Comparison of ENCODE assay signal across 8 cellular contexts in the genomic region with DNA sequence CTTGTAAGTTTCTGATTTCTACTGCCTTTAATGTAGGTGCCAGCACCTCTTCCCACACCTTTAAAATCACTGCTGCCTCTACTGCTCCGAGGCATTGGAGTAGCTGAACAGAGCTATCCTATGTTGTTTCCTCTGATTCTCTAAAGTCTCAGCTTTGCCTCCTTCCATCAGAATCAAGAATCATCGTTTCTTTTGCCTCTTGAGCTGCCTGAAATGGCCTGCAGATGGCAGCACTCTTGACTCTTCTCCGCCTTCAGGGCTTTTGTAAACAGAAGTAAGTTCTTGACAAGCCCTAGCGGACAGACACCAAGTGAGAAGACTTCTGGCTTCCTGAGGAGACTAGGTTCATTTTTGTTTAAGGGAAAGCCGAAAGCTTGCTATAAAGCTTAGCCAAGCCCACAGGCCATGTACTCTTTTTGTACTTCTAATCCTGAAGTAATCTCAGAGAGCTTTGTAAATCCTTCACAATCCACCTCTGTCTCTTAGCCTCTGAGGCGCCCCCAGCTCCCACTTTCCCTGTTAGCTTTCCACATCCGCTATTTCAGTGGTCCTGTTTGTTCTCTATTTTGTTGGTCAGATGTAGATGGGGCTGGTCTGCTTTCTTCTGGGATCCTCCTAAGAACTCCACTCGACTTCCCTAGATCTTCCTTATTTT. TPM values are rescaled to one million over a fixed set of nuclear protein-coding genes. Genes with fewer than 3 reads are reported as not detected.
DNase-seq lines count a peak whose midpoint lies in the region; ATAC-seq, FAIRE-seq and TF ChIP-seq lines count a peak whose summit lies in the region.

No MANE protein-coding gene starts in this region.

- H3K36me3 ChIP-seq in adrenal gland (replicated peaks in 1 of 2), result no peaks in the 10 kb centered on the region
- H3K36me3 ChIP-seq in smooth muscle cell (ENCODE audit: low read depth), result no peaks in the 10 kb centered on the region

- intact Hi-C loops in adrenal gland (cut with DNase I) (no loop called here), right cardiac atrium (cut with DNase I) (no loop called here)

- DNase-seq in SW480 (ENCODE audit: low spot score), result peak; percentile 9
- DNase-seq in adrenal gland, result peak; percentile 25 to 81 (median 40)
- DNase-seq in right cardiac atrium, result peak; percentile 49 to 83 (median 71)
- DNase-seq in smooth muscle cell (lab: John Stamatoyannopoulos, UW; ENCODE audit: unreplicated experiment), result peak; percentile 4
- DNase-seq in 8988T, result no peak

- H2AFZ ChIP-seq in smooth muscle cell (ENCODE audit: low read depth), result no peak overlapping the region

- TF ChIP-seq RAD21 in Ishikawa (IDR thresholded peaks at IDR 0.05; ENCODE audit: low read depth), result peak; percentile 35; the same call in 1 of the 2 replicates

- peaks cover 5% of the 10 kb centered on the region for H3F3A ChIP-seq in smooth muscle cell (ENCODE audit: low read depth)

- H3K9me3 ChIP-seq in adrenal gland (replicated peaks in 1 of 3) (peaks cover 0 to 4% (median 0%) of the 10 kb centered on the region in 3 donors), right cardiac atrium (ENCODE audit: control insufficient read depth, low read length) (no peaks in the 10 kb centered on the region), smooth muscle cell (replicated peaks; ENCODE audit: low read depth) (no peaks in the 10 kb centered on the region)

- H3K27ac ChIP-seq in adrenal gland (no peak overlapping the region), right cardiac atrium (ENCODE audit: low read length) (no peak overlapping the region), smooth muscle cell (ENCODE audit: low read depth) (peak overlapping the region; percentile 22)

- ATAC-seq in GM21529 (IDR thresholded peaks at IDR 0.05; ENCODE audit: unreplicated experiment) (peak; percentile 98), right cardiac atrium (peak; percentile 71 to 81)

- H3K9ac ChIP-seq in smooth muscle cell (ENCODE audit: low read depth), result no peak overlapping the region

- H3K79me2 ChIP-seq in smooth muscle cell (ENCODE audit: low read depth), result no peaks in the 10 kb centered on the region

- H3K4me3 ChIP-seq in adrenal gland (no peak overlapping the region), right cardiac atrium (ENCODE audit: low read length) (no peak overlapping the region), smooth muscle cell (no peak overlapping the region)

- no peak for TF ChIP-seq POLR2A in adrenal gland (IDR thresholded peaks at IDR 0.05)

- no peak for TF ChIP-seq EP300 in Ishikawa (IDR thresholded peaks at IDR 0.05; ENCODE audit: borderline replicate concordance)

- peak overlapping the region; percentile 41 for H3K4me2 ChIP-seq in smooth muscle cell

- WGBS in adrenal gland, 4 donors, result 46 to 61% (median 55%) methylated on average over 8 of the region's 8 CpGs
- WGBS in right cardiac atrium, result 42% methylated on average over 8 of the region's 8 CpGs
- 21% methylated on average over 8 of the region's 8 CpGs for WGBS in smooth muscle cell (ENCODE audit: low lambda C conversion rate)

- TF ChIP-seq CTCF in adrenal gland (IDR thresholded peaks at IDR 0.05), result peak; percentile 34 to 65 (median 50)
- TF ChIP-seq CTCF in smooth muscle cell (IDR thresholded peaks at IDR 0.05; ENCODE audit: borderline replicate concordance, insufficient read depth, poor library complexity, severe bottlenecking), result peak; percentile 87

- H3K4me1 ChIP-seq in adrenal gland (replicated peaks in 1 of 2), result no peaks in the 10 kb centered on the region
- peaks cover 2% of the 10 kb centered on the region for H3K4me1 ChIP-seq in right cardiac atrium (ENCODE audit: control insufficient read depth, insufficient read depth, low read length)
- H3K4me1 ChIP-seq in smooth muscle cell (ENCODE audit: low read depth), result peaks cover 5% of the 10 kb centered on the region

- H4K20me1 ChIP-seq in smooth muscle cell (ENCODE audit: low read depth), result no peaks in the 10 kb centered on the region

- no peaks in the 10 kb centered on the region for H3K27me3 ChIP-seq in adrenal gland
- no peaks in the 10 kb centered on the region for H3K27me3 ChIP-seq in right cardiac atrium (ENCODE audit: control insufficient read depth, insufficient read depth)
- no peaks in the 10 kb centered on the region for H3K27me3 ChIP-seq in smooth muscle cell (ENCODE audit: low read depth)

- FAIRE-seq in G401.6 (lab: Jason Lieb, UNC), result peak; percentile 75

TF ChIP-seq in Ishikawa, 13 proteins besides CTCF, POLR2A, EP300 and RAD21:
- no peak for TF ChIP-seq ZBTB7A (IDR thresholded peaks at IDR 0.05; ENCODE audit: low read depth)
- no peak for TF ChIP-seq EGR1 (IDR thresholded peaks at IDR 0.05)
- TF ChIP-seq, protein P1, sequence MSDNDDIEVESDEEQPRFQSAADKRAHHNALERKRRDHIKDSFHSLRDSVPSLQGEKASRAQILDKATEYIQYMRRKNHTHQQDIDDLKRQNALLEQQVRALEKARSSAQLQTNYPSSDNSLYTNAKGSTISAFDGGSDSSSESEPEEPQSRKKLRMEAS (IDR thresholded peaks at IDR 0.05), result no peak
- TF ChIP-seq, protein P2, sequence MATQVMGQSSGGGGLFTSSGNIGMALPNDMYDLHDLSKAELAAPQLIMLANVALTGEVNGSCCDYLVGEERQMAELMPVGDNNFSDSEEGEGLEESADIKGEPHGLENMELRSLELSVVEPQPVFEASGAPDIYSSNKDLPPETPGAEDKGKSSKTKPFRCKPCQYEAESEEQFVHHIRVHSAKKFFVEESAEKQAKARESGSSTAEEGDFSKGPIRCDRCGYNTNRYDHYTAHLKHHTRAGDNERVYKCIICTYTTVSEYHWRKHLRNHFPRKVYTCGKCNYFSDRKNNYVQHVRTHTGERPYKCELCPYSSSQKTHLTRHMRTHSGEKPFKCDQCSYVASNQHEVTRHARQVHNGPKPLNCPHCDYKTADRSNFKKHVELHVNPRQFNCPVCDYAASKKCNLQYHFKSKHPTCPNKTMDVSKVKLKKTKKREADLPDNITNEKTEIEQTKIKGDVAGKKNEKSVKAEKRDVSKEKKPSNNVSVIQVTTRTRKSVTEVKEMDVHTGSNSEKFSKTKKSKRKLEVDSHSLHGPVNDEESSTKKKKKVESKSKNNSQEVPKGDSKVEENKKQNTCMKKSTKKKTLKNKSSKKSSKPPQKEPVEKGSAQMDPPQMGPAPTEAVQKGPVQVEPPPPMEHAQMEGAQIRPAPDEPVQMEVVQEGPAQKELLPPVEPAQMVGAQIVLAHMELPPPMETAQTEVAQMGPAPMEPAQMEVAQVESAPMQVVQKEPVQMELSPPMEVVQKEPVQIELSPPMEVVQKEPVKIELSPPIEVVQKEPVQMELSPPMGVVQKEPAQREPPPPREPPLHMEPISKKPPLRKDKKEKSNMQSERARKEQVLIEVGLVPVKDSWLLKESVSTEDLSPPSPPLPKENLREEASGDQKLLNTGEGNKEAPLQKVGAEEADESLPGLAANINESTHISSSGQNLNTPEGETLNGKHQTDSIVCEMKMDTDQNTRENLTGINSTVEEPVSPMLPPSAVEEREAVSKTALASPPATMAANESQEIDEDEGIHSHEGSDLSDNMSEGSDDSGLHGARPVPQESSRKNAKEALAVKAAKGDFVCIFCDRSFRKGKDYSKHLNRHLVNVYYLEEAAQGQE (IDR thresholded peaks at IDR 0.05; ENCODE audit: low read depth), result no peak
- no peak for TF ChIP-seq TCF12 (IDR thresholded peaks at IDR 0.05; ENCODE audit: low read depth)
- TF ChIP-seq YY1 (IDR thresholded peaks at IDR 0.05; ENCODE audit: low read depth), result no peak
- TF ChIP-seq FOXM1 (IDR thresholded peaks at IDR 0.05; ENCODE audit: borderline replicate concordance, low read depth), result no peak
- TF ChIP-seq TEAD4 (IDR thresholded peaks at IDR 0.05), result no peak
- no peak for TF ChIP-seq CREB1 (IDR thresholded peaks at IDR 0.05; ENCODE audit: low read depth)
- no peak for TF ChIP-seq CEBPB (IDR thresholded peaks at IDR 0.05)
- TF ChIP-seq NFIC (IDR thresholded peaks at IDR 0.05), result no peak
- TF ChIP-seq, protein P3, sequence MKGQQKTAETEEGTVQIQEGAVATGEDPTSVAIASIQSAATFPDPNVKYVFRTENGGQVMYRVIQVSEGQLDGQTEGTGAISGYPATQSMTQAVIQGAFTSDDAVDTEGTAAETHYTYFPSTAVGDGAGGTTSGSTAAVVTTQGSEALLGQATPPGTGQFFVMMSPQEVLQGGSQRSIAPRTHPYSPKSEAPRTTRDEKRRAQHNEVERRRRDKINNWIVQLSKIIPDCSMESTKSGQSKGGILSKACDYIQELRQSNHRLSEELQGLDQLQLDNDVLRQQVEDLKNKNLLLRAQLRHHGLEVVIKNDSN (IDR thresholded peaks at IDR 0.05), result no peak

RNA-seq across cellular contexts. Expression of a gene that starts 48.4 kb away (rescaled TPM):
- total RNA-seq in adrenal gland (10 to 100 TPM; 13.9 to 43.5 (median 33.0) TPM), right cardiac atrium (10 to 100 TPM; 22.4 to 25.9 (median 23.7) TPM), smooth muscle cell (39.5 and 60.4 TPM in 2 replicates)
- polyA plus RNA-seq in adrenal gland (10 to 100 TPM; 15.4 to 25.9 (median 15.4) TPM), right cardiac atrium (9.6 TPM), smooth muscle cell (15.9 and 17.0 TPM in 2 replicates)

RNA-seq across cellular contexts. Expression of a gene that starts 58.1 kb away (rescaled TPM):
- total RNA-seq in adrenal gland (under 1 TPM in 3 of 8 donors, not detected in 5; 0.14 to 0.26 (median 0.15) TPM), right cardiac atrium (under 1 TPM in 1 of 4 donors, not detected in 3; 0.28 TPM), smooth muscle cell (0.76 and 1.2 TPM in 2 replicates)
- polyA plus RNA-seq in adrenal gland (1 to 10 TPM in 1 of 3 donors, under 1 TPM in 1, not detected in 1; 0.57 to 1.2 TPM), right cardiac atrium (0.07 TPM), smooth muscle cell (not detected in 2 replicates)
